21 cellular contexts compared by ENCODE assay signal in genomic region chr7:149881328-149882263, GRCh38. TPM values are rescaled to one million over a fixed set of nuclear protein-coding genes. Genes with fewer than 3 reads are reported as not detected.
DNase-seq lines count a peak whose midpoint lies in the region; ATAC-seq and TF ChIP-seq lines count a peak whose summit lies in the region.
"Had no signal": no experiment of that assay in that cellular context is flagged by ENCODE, and none has a peak within 500 bp of the region (broad histone marks: within the 10 kb centered on the region; RNA-seq: fewer than 3 reads in every experiment).

No MANE protein-coding gene starts in this region.

- BruUV-seq in MCF 10A (replicated peaks; lab: Mats Ljungman, UMichigan), result no TSS peak

- intact Hi-C loops in breast epithelium (cut with DNase I; ENCODE audit: low total_unique reads), result no loop called here
- intact Hi-C loops in MCF 10A (cut with micrococcal nuclease), result loop anchor here (5.0 kb wide), 1 partner anchor 396 kb away; no protein-coding TSS in a partner anchor
- intact Hi-C loops in body of pancreas (cut with DNase I), result no loop called here
- intact Hi-C loops in thyroid gland (cut with DNase I), result no loop called here

- H3K36me3 ChIP-seq in breast epithelium (no peaks in the 10 kb centered on the region), body of pancreas (replicated peaks in 1 of 2; ENCODE audit: insufficient read depth in 1 of 2, low read depth in 2 of 2) (no peaks in the 10 kb centered on the region), thyroid gland (no peaks in the 10 kb centered on the region)
- H3K36me3 ChIP-seq: cardiac muscle cell, SJSA1, vagina had no signal

- H3K4me1 Mint-ChIP-seq in MCF 10A (ENCODE audit: insufficient read depth, unreplicated experiment), result no peaks in the 10 kb centered on the region
- H3K4me1 Mint-ChIP-seq in naive thymus-derived CD8-positive, alpha-beta T cell, result peaks cover 19 to 43% (median 39%) of the 10 kb centered on the region in 4 donors

- no peak for TF ChIP-seq POLR2A in breast epithelium (IDR thresholded peaks at IDR 0.05)
- TF ChIP-seq POLR2A in body of pancreas (IDR thresholded peaks at IDR 0.05), result no peak
- no peak for TF ChIP-seq POLR2A in thyroid gland (IDR thresholded peaks at IDR 0.05)

- no peak for ATAC-seq in body of pancreas
- no peak for ATAC-seq in naive thymus-derived CD8-positive, alpha-beta T cell
- no peak for ATAC-seq in activated CD4-positive, CD25-positive, alpha-beta regulatory T cell treated with anti-CD3 and anti-CD28 coated beads, Interleukin-2, amount 50 U/mL, for 24 hours
- ATAC-seq in HG03354 (IDR thresholded peaks at IDR 0.05; ENCODE audit: poor library complexity, severe bottlenecking, unreplicated experiment), result no peak
- no peak for ATAC-seq in HG03280 (IDR thresholded peaks at IDR 0.05; ENCODE audit: unreplicated experiment)
- ATAC-seq: activated CD8-positive, alpha-beta T cell treated with anti-CD3 and anti-CD28 coated beads for 36 hours; activated T-cell treated with anti-CD3 and anti-CD28 coated beads, Interleukin-2, amount 50 U/mL, for 72 hours; esophagus mucosa; gastroesophageal sphincter; left colon; PC-3 had no signal

- no peak overlapping the region for H3K4me3 Mint-ChIP-seq in MCF 10A (ENCODE audit: unreplicated experiment)
- H3K4me3 Mint-ChIP-seq in naive thymus-derived CD8-positive, alpha-beta T cell, result no peak overlapping the region
- H3K4me3 Mint-ChIP-seq: activated CD8-positive, alpha-beta T cell treated with anti-CD3 and anti-CD28 coated beads for 36 hours; activated T-cell treated with anti-CD3 and anti-CD28 coated beads, Interleukin-2, amount 50 U/mL, for 72 hours; mesothelial cell of epicardium; T-helper 2 cell treated with Interferon-gamma antibody and Interleukin-4, amounts not matched to agents 5 μg/mL and 100 μg/mL, for 36 hours had no signal

- H3K36me3 Mint-ChIP-seq in MCF 10A (ENCODE audit: insufficient read depth, unreplicated experiment), result peaks cover 15% of the 10 kb centered on the region
- H3K36me3 Mint-ChIP-seq in naive thymus-derived CD8-positive, alpha-beta T cell, result peaks cover 0 to 52% (median 9%) of the 10 kb centered on the region in 3 donors
- H3K36me3 Mint-ChIP-seq: mesothelial cell of epicardium had no signal

- WGBS in body of pancreas, 2 donors, result 75 to 78% methylated on average over 19 of the region's 19 CpGs
- WGBS in thyroid gland, 2 donors, result 68 to 79% methylated on average over 17 to 19 of the region's 19 CpGs

- H3K4me1 ChIP-seq in breast epithelium, result peaks cover 2 to 14% of the 10 kb centered on the region in 2 donors
- H3K4me1 ChIP-seq in body of pancreas, result peaks cover 62% of the 10 kb centered on the region
- H3K4me1 ChIP-seq in thyroid gland, result peaks cover 17 to 29% of the 10 kb centered on the region in 2 donors
- H3K4me1 ChIP-seq: SJSA1, vagina had no signal

- CTCF ChIA-PET in MCF 10A (lab: Yijun Ruan, JAX), result interaction anchor here (0.6 to 2.6 kb wide), 6 partner anchors 7 to 140 kb away, joined by 4 to 10 read pairs (median 4); no protein-coding TSS in a partner anchor

- POLR2A ChIA-PET in MCF 10A (lab: Yijun Ruan, JAX), result no interaction called here
- POLR2A ChIA-PET in naive thymus-derived CD8-positive, alpha-beta T cell (lab: Charles Lee), result interaction anchor here (1.1 to 3.2 kb wide), 5 partner anchors 8 to 32 kb away, joined by 3 to 24 read pairs (median 4); partner anchors contain the start of gene ATP6V0E2

- H3K4me3 ChIP-seq in breast epithelium, result no peak overlapping the region
- no peak overlapping the region for H3K4me3 ChIP-seq in body of pancreas
- H3K4me3 ChIP-seq in thyroid gland (replicated peaks in 1 of 3), result no peak overlapping the region
- H3K4me3 ChIP-seq: cardiac muscle cell, gastroesophageal sphincter, SJSA1, vagina had no signal

- no peaks in the 10 kb centered on the region for H3K9me3 Mint-ChIP-seq in MCF 10A (ENCODE audit: unreplicated experiment)
- no peaks in the 10 kb centered on the region for H3K9me3 Mint-ChIP-seq in naive thymus-derived CD8-positive, alpha-beta T cell
- H3K9me3 Mint-ChIP-seq: activated CD8-positive, alpha-beta T cell treated with anti-CD3 and anti-CD28 coated beads for 36 hours; activated T-cell treated with anti-CD3 and anti-CD28 coated beads, Interleukin-2, amount 50 U/mL, for 72 hours; mesothelial cell of epicardium; T-helper 2 cell treated with Interferon-gamma antibody and Interleukin-4, amounts not matched to agents 5 μg/mL and 100 μg/mL, for 36 hours had no signal

- peak overlapping the region; percentile 69 to 81 for H3K27ac ChIP-seq in breast epithelium
- H3K27ac ChIP-seq in body of pancreas, result peak overlapping the region in 3 of 4 donors; percentile 70 to 85 (median 76)
- H3K27ac ChIP-seq in thyroid gland, result peak overlapping the region; percentile 11 to 78 (median 71)
- H3K27ac ChIP-seq: cardiac muscle cell, SJSA1, vagina had no signal

- no peaks in the 10 kb centered on the region for H3K9me3 ChIP-seq in breast epithelium
- no peaks in the 10 kb centered on the region for H3K9me3 ChIP-seq in body of pancreas
- no peaks in the 10 kb centered on the region for H3K9me3 ChIP-seq in thyroid gland
- H3K9me3 ChIP-seq: gastroesophageal sphincter, SJSA1, vagina had no signal

- H3K27me3 ChIP-seq in breast epithelium (no peaks in the 10 kb centered on the region), body of pancreas (no peaks in the 10 kb centered on the region), thyroid gland (no peaks in the 10 kb centered on the region)
- H3K27me3 ChIP-seq: cardiac muscle cell, gastroesophageal sphincter, SJSA1, vagina had no signal

- no peak overlapping the region for H3K27ac Mint-ChIP-seq in MCF 10A (ENCODE audit: low read depth, unreplicated experiment)
- H3K27ac Mint-ChIP-seq in naive thymus-derived CD8-positive, alpha-beta T cell, result peak overlapping the region in 7 of 10 donors; percentile 5 to 78 (median 46)
- H3K27ac Mint-ChIP-seq: activated T-cell treated with anti-CD3 and anti-CD28 coated beads, Interleukin-2, amount 50 U/mL, for 72 hours; mesothelial cell of epicardium; T-helper 2 cell treated with Interferon-gamma antibody and Interleukin-4, amounts not matched to agents 5 μg/mL and 100 μg/mL, for 36 hours had no signal

- no peaks in the 10 kb centered on the region for H3K27me3 Mint-ChIP-seq in MCF 10A (ENCODE audit: insufficient read depth, unreplicated experiment)
- no peaks in the 10 kb centered on the region for H3K27me3 Mint-ChIP-seq in naive thymus-derived CD8-positive, alpha-beta T cell
- H3K27me3 Mint-ChIP-seq: activated CD8-positive, alpha-beta T cell treated with anti-CD3 and anti-CD28 coated beads for 36 hours had no signal

- TF ChIP-seq CTCF in breast epithelium (IDR thresholded peaks at IDR 0.05), result no peak
- TF ChIP-seq CTCF in MCF 10A (IDR thresholded peaks at IDR 0.05; ENCODE audit: unreplicated experiment), result no peak
- no peak for TF ChIP-seq CTCF in body of pancreas (IDR thresholded peaks at IDR 0.05)
- no peak for TF ChIP-seq CTCF in thyroid gland (IDR thresholded peaks at IDR 0.05)

- DNase-seq in breast epithelium (ENCODE audit: low spot score in 2 of 2) (no peak), MCF 10A (ENCODE audit: unreplicated experiment) (no peak), body of pancreas (no peak), thyroid gland (no peak)
- no peak for DNase-seq in naive thymus-derived CD8-positive, alpha-beta T cell
- DNase-seq: activated CD4-positive, CD25-positive, alpha-beta regulatory T cell; activated CD8-positive, alpha-beta T cell treated with anti-CD3 and anti-CD28 coated beads for 36 hours; activated T-cell treated with anti-CD3 and anti-CD28 coated beads, Interleukin-2, amount 50 U/mL, for 72 hours; NCI-H146; PC-3 had no signal

RNA-seq across cellular contexts. Expression of gene ATP6V0E2, which starts 7.8 kb away (rescaled TPM):
- total RNA-seq in breast epithelium (10 to 100 TPM; 18.4 to 29.2 (median 23.1) TPM), MCF 10A (2022) (8.6 and 8.9 TPM in 2 replicates), body of pancreas (10 to 100 TPM; 24.1 TPM), thyroid gland (100 to 1,000 TPM in 2 of 4 donors, 10 to 100 TPM in 2; 43.1 to 113 (median 78.9) TPM)
- total RNA-seq in naive thymus-derived CD8-positive, alpha-beta T cell, result 10 to 100 TPM; 81.7 to 90.5 TPM
- polyA plus RNA-seq in naive thymus-derived CD8-positive, alpha-beta T cell, result 100 to 1,000 TPM; 209 to 253 (median 246) TPM

RNA-seq across cellular contexts. Expression of gene ZNF862, which starts 43.4 kb away (rescaled TPM):
- total RNA-seq in breast epithelium (10 to 100 TPM; 21.4 to 27.8 (median 27.2) TPM), MCF 10A (2022) (17.4 and 22.2 TPM in 2 replicates), body of pancreas (10 to 100 TPM; 10.9 to 18.8 TPM), thyroid gland (10 to 100 TPM; 23.6 to 53.7 (median 39.3) TPM)
- total RNA-seq in naive thymus-derived CD8-positive, alpha-beta T cell, result 10 to 100 TPM; 82.9 to 88.4 TPM
- polyA plus RNA-seq in naive thymus-derived CD8-positive, alpha-beta T cell, result 10 to 100 TPM in 1 of 3 donors, 1 to 10 TPM in 2; 6.1 to 10.6 (median 9.6) TPM
